2 cellular contexts compared by ENCODE assay signal in genomic region chr1:43358121-43358745, GRCh38.
TF ChIP-seq lines count a peak whose summit lies in the region.

No MANE protein-coding gene starts in this region.

TF ChIP-seq in Ishikawa, 13 proteins besides CTCF, POLR2A, EP300 and RAD21:
- TF ChIP-seq TAF1 (IDR thresholded peaks at IDR 0.05; ENCODE audit: low read depth): peak; percentile 50
- TF ChIP-seq TEAD4 (IDR thresholded peaks at IDR 0.05): peak; percentile 50; the same call in 1 of the 2 replicates
- no peak for TF ChIP-seq ZBTB7A (IDR thresholded peaks at IDR 0.05; ENCODE audit: low read depth)

TF ChIP-seq in HepG2, 621 proteins besides CTCF, POLR2A, EP300 and RAD21 (continues in another document):
- TF ChIP-seq MAZ (IDR thresholded peaks at IDR 0.05; ENCODE audit: borderline replicate concordance, low read depth, low read length) (0 out of 2 replicates have a peak, but pooled peaks have one; percentile 28), MAZ (CRISPR knock-in tag; IDR thresholded peaks at IDR 0.05; ENCODE audit: low read depth) (no peak), NFATC3 (CRISPR knock-in tag; IDR thresholded peaks at IDR 0.05) (no peak), MAF1 (CRISPR knock-in tag; IDR thresholded peaks at IDR 0.05; ENCODE audit: borderline replicate concordance) (peak; percentile 50; the same call in 1 of the 2 replicates), POLR2G (IDR thresholded peaks at IDR 0.05; ENCODE audit: low read depth, low read length) (peak; percentile 58), ZNF274 (CRISPR knock-in tag; IDR thresholded peaks at IDR 0.05) (0 out of 2 replicates have a peak, but pooled peaks have one; percentile 31), KLF6 (CRISPR knock-in tag; IDR thresholded peaks at IDR 0.05) (peak; percentile 43; the same call in 1 of the 2 replicates), ZNF546 (CRISPR knock-in tag; conservative IDR thresholded peaks at IDR 0.05) (no peak), ETS1 (CRISPR knock-in tag; IDR thresholded peaks at IDR 0.05) (0 out of 2 replicates have a peak, but pooled peaks have one; percentile 15), EEA1 (CRISPR knock-in tag; IDR thresholded peaks at IDR 0.05; ENCODE audit: borderline replicate concordance) (0 out of 2 replicates have a peak, but pooled peaks have one; percentile 12), NFKB2 (CRISPR knock-in tag; IDR thresholded peaks at IDR 0.05; ENCODE audit: borderline replicate concordance) (0 out of 2 replicates have a peak, but pooled peaks have one; percentile 7), BRF2 (CRISPR knock-in tag; IDR thresholded peaks at IDR 0.05) (no peak), SNAPC2 (CRISPR knock-in tag; IDR thresholded peaks at IDR 0.05) (no peak), ESRRA (CRISPR knock-in tag; IDR thresholded peaks at IDR 0.05; ENCODE audit: low read depth) (no peak), DPF2 (CRISPR knock-in tag; IDR thresholded peaks at IDR 0.05; ENCODE audit: borderline replicate concordance, low read depth) (no peak), HMGXB4 (CRISPR knock-in tag; IDR thresholded peaks at IDR 0.05; ENCODE audit: borderline replicate concordance in 1 of 2, low read depth in 1 of 2) (peak; percentile 14 to 26; a peak in 2 of 4 replicates), ZNF501 (CRISPR knock-in tag; IDR thresholded peaks at IDR 0.05) (no peak), SP2 (CRISPR knock-in tag; IDR thresholded peaks at IDR 0.05) (no peak), ZNF598 (CRISPR knock-in tag; IDR thresholded peaks at IDR 0.05; ENCODE audit: borderline replicate concordance) (0 out of 2 replicates have a peak, but pooled peaks have one; percentile 4), ARID4A (CRISPR knock-in tag; IDR thresholded peaks at IDR 0.05; ENCODE audit: borderline replicate concordance) (no peak), BCL6 (CRISPR knock-in tag; IDR thresholded peaks at IDR 0.05) (peak; percentile 88), ZNF432 (CRISPR knock-in tag; IDR thresholded peaks at IDR 0.05; ENCODE audit: borderline replicate concordance) (no peak), ISL2 (CRISPR knock-in tag; IDR thresholded peaks at IDR 0.05) (0 out of 2 replicates have a peak, but pooled peaks have one; percentile 9), TAF1 (CRISPR knock-in tag; IDR thresholded peaks at IDR 0.05) (peak; percentile 35; the same call in 1 of the 2 replicates), ZFX (CRISPR knock-in tag; IDR thresholded peaks at IDR 0.05; ENCODE audit: low read depth) (0 out of 2 replicates have a peak, but pooled peaks have one; percentile 57), STAG1 (CRISPR knock-in tag; IDR thresholded peaks at IDR 0.05) (peak; percentile 53), FOXM1 (CRISPR knock-in tag; IDR thresholded peaks at IDR 0.05) (no peak), HNF1B (CRISPR knock-in tag; IDR thresholded peaks at IDR 0.05) (0 out of 2 replicates have a peak, but pooled peaks have one; percentile 5), ZNF12 (CRISPR knock-in tag; IDR thresholded peaks at IDR 0.05) (0 out of 2 replicates have a peak, but pooled peaks have one; percentile 16), KAT7 (CRISPR knock-in tag; IDR thresholded peaks at IDR 0.05; ENCODE audit: borderline replicate concordance) (0 out of 2 replicates have a peak, but pooled peaks have one; percentile 13), ZNF670 (CRISPR knock-in tag; IDR thresholded peaks at IDR 0.05; ENCODE audit: borderline replicate concordance) (no peak), ZNF121 (CRISPR knock-in tag; IDR thresholded peaks at IDR 0.05) (no peak), CEBPZ (IDR thresholded peaks at IDR 0.05; ENCODE audit: low read length) (no peak), TOPORS (CRISPR knock-in tag; IDR thresholded peaks at IDR 0.05) (no peak), THAP9 (CRISPR knock-in tag; IDR thresholded peaks at IDR 0.05; ENCODE audit: borderline replicate concordance) (peak; percentile 42; the same call in 1 of the 2 replicates), KAT8 (CRISPR knock-in tag; IDR thresholded peaks at IDR 0.05) (peak; percentile 25), NKX3-1 (CRISPR knock-in tag; IDR thresholded peaks at IDR 0.05) (peak; percentile 51), ZNF557 (CRISPR knock-in tag; IDR thresholded peaks at IDR 0.05) (0 out of 2 replicates have a peak, but pooled peaks have one; percentile 38), NFIB (CRISPR knock-in tag; IDR thresholded peaks at IDR 0.05; ENCODE audit: borderline replicate concordance) (no peak), GFI1 (CRISPR knock-in tag; IDR thresholded peaks at IDR 0.05; ENCODE audit: borderline replicate concordance) (0 out of 2 replicates have a peak, but pooled peaks have one; percentile 13), HOXA3 (CRISPR knock-in tag; IDR thresholded peaks at IDR 0.05) (peak; percentile 5; the same call in 1 of the 2 replicates), CENPT (CRISPR knock-in tag; IDR thresholded peaks at IDR 0.05; ENCODE audit: low read depth) (no peak), RFX3 (CRISPR knock-in tag; IDR thresholded peaks at IDR 0.05) (no peak), ATF1 (CRISPR knock-in tag; IDR thresholded peaks at IDR 0.05) (peak; percentile 4; the same call in 1 of the 2 replicates)
